8 cellular contexts compared by ENCODE assay signal in the genomic region with DNA sequence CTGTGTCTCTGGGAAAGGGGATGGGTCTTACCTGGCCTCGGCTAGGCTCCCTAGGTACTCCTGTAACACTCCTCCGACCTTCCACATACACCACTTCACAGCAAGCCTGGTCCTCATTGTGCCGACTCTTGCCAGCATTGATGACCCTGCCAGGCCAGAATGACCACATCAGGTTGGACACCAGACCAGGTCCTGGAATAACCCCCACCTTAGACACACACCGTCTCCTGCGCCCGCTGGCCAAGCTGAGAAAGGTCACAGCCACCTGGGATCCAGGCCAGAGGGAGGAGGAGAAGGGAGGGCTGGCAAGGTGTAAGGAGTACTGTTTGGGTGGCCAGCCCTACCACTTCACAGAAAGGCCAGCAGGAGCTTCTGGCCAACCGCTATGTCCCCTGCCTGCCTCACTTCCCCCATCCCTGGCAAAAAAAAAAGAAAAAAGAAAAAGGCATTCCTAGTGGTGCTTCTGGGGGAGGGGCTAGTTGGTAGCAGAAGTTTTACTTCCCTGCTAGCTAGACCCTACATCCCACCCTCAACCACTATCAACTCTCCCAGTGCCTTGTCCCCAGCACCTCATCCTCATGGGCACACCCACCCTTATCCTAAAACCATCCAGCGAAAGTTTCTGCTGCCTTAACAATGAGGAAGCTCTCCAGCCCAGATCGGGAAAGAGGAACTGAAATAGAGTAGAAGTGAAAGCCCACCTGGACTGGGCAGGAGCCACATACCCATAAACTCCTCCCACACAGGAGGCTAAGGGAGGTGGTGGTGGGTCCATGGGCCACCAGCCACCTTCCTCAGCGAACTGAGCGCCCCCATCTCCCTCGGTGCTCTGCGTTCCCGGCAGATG. TPM values are rescaled to one million over a fixed set of nuclear protein-coding genes. Genes with fewer than 3 reads are reported as not detected.
A peak's percentile ranks its signal among the peaks of the same experiment; 100 is the strongest.
DNase-seq lines count a peak whose midpoint lies in the region; ATAC-seq, FAIRE-seq and TF ChIP-seq lines count a peak whose summit lies in the region.

No MANE protein-coding gene starts in this region.

- H3K4me1 ChIP-seq in lower lobe of right lung (peaks cover 24% of the 10 kb centered on the region), mucosa of descending colon (ENCODE audit: low read depth) (peaks cover 12% of the 10 kb centered on the region)

- H3K4me3 ChIP-seq in lower lobe of right lung (peak overlapping the region; percentile 66), mucosa of descending colon (no peak overlapping the region)

- intact Hi-C loops in lower lobe of right lung (cut with DNase I) (no loop called here), mucosa of descending colon (cut with DNase I, micrococcal nuclease) (loop anchor here in 1 of 2 donors (10.0 kb wide), 1 partner anchor 331 kb away; no protein-coding TSS in a partner anchor)

- ATAC-seq in GM18502 (IDR thresholded peaks at IDR 0.05; ENCODE audit: poor library complexity, unreplicated experiment): peak; percentile 29
- ATAC-seq in HG03354 (IDR thresholded peaks at IDR 0.05; ENCODE audit: poor library complexity, severe bottlenecking, unreplicated experiment): peak; percentile 25
- no peak for ATAC-seq in lower lobe of right lung
- no peak for ATAC-seq in mucosa of descending colon

- TF ChIP-seq CTCF in lower lobe of right lung (IDR thresholded peaks at IDR 0.05): no peak
- TF ChIP-seq CTCF in mucosa of descending colon (IDR thresholded peaks at IDR 0.05): no peak

- H3K36me3 ChIP-seq in lower lobe of right lung (no peaks in the 10 kb centered on the region), mucosa of descending colon (ENCODE audit: low read depth) (no peaks in the 10 kb centered on the region)

- H3K36me3 Mint-ChIP-seq in activated naive CD8-positive, alpha-beta T cell treated with anti-CD3 and anti-CD28 coated beads for 36 hours: no peaks in the 10 kb centered on the region

- no peaks in the 10 kb centered on the region for H3K9me3 Mint-ChIP-seq in activated naive CD8-positive, alpha-beta T cell treated with anti-CD3 and anti-CD28 coated beads for 36 hours

- no peak overlapping the region for H3K27ac ChIP-seq in lower lobe of right lung

- H3K4me3 Mint-ChIP-seq in activated naive CD8-positive, alpha-beta T cell treated with anti-CD3 and anti-CD28 coated beads for 36 hours: peak overlapping the region; percentile 57

- no peaks in the 10 kb centered on the region for H3K27me3 ChIP-seq in lower lobe of right lung (ENCODE audit: low read depth)

- H3K4me1 Mint-ChIP-seq in activated naive CD8-positive, alpha-beta T cell treated with anti-CD3 and anti-CD28 coated beads for 36 hours: peaks cover 28% of the 10 kb centered on the region

- peaks cover 39% of the 10 kb centered on the region for H3K27me3 Mint-ChIP-seq in activated naive CD8-positive, alpha-beta T cell treated with anti-CD3 and anti-CD28 coated beads for 36 hours

- H3K9me3 ChIP-seq in lower lobe of right lung (no peaks in the 10 kb centered on the region), mucosa of descending colon (no peaks in the 10 kb centered on the region)

- H3K27ac Mint-ChIP-seq in activated naive CD8-positive, alpha-beta T cell treated with anti-CD3 and anti-CD28 coated beads for 36 hours: no peak overlapping the region

- DNase-seq in activated naive CD8-positive, alpha-beta T cell treated with anti-CD3 and anti-CD28 coated beads for 36 hours: no peak
- DNase-seq in lower lobe of right lung: no peak
- DNase-seq in urothelium cell line (ENCODE audit: low spot score): no peak
- DNase-seq in mucosa of descending colon: no peak
- DNase-seq in stimulated activated CD4-positive, alpha-beta T cell treated with anti-CD3 and anti-CD28 coated beads, Interleukin-4, amount 100 ng/mL, for 1 hour: no peak
- DNase-seq in mucosa of gallbladder (ENCODE audit: low spot score): no peak

- FAIRE-seq in urothelium cell line (lab: Jason Lieb, UNC): peak; percentile 50

RNA-seq across cellular contexts. Expression of a gene that starts 1.4 kb away (rescaled TPM):
- under 1 TPM; 0.80 to 0.94 TPM for total RNA-seq in activated naive CD8-positive, alpha-beta T cell treated with anti-CD3 and anti-CD28 coated beads for 36 hours
- total RNA-seq in lower lobe of right lung (0.30 TPM), mucosa of descending colon (1 to 10 TPM in 2 of 3 donors, under 1 TPM in 1; 0.92 to 1.7 (median 1.1) TPM), mucosa of gallbladder (1.1 TPM)

RNA-seq across cellular contexts. Expression of a gene that starts 6.8 kb away (rescaled TPM):
- 10 to 100 TPM; 23.8 to 26.2 TPM for total RNA-seq in activated naive CD8-positive, alpha-beta T cell treated with anti-CD3 and anti-CD28 coated beads for 36 hours
- 126 TPM for total RNA-seq in lower lobe of right lung
- total RNA-seq in mucosa of descending colon: 100 to 1,000 TPM; 306 to 617 (median 485) TPM
- total RNA-seq in mucosa of gallbladder: 300 TPM

RNA-seq across cellular contexts. Expression of a gene that starts 39.2 kb away (rescaled TPM):
- 10 to 100 TPM; 66.1 to 66.4 TPM for total RNA-seq in activated naive CD8-positive, alpha-beta T cell treated with anti-CD3 and anti-CD28 coated beads for 36 hours
- total RNA-seq in lower lobe of right lung: 72.3 TPM
- 10 to 100 TPM; 66.4 to 85.2 (median 77.6) TPM for total RNA-seq in mucosa of descending colon
- total RNA-seq in mucosa of gallbladder: 85.7 TPM

Comparison
In these comparisons a context has a peak if more than half of its experiments do, and no peak if none do; other contexts are left out.
1. ATAC-seq: peak in GM18502 (single experiment) and HG03354 (single experiment); none in lower lobe of right lung (0 of 2) and mucosa of descending colon (single experiment).